Comparison of ENCODE assay signal across 8 cellular contexts in the genomic region with DNA sequence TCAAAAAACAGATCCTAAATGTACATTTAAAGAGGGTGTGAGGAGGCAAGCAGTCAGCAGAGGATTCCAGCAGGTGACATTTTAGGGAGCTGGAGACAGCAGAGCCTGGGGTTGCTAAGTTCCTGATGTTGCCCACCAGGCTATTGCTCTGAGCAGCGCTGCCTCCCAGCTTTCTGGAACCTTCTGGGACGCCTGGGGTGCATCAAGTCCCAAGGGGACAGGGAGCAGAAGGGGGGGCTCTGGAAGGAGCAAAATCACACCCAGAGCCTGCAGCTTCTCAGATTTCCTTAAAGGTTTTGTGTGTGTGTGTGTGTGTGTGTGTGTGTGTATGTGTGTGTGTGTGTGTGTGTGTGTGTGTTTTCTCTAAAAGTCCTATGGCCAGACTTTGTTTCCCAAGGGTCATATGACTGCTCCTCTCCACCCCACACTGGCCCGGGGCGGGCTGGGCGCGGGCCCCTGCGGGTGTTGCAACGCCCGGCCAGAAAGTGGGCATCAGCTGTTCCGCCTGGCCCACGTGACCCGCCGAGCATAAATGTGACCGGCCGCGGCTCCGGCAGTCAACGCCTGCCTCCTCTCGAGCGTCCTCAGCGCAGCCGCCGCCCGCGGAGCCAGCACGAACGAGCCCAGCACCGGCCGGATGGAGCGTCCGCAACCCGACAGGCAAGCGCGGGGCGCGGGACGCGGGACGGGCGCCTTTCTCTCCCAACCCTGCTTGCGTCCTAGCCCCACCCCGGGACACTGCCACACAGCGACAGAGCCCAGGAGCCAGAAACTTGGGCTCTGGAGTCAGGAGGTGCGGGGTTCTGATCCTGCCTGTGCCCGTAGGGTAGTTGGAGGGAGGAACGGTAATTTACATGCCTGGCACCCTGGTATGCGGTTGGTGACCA. TPM values are rescaled to one million over a fixed set of nuclear protein-coding genes. Genes with fewer than 3 reads are reported as not detected.
DNase-seq lines count a peak whose midpoint lies in the region; ATAC-seq and TF ChIP-seq lines count a peak whose summit lies in the region.

A gene with protein sequence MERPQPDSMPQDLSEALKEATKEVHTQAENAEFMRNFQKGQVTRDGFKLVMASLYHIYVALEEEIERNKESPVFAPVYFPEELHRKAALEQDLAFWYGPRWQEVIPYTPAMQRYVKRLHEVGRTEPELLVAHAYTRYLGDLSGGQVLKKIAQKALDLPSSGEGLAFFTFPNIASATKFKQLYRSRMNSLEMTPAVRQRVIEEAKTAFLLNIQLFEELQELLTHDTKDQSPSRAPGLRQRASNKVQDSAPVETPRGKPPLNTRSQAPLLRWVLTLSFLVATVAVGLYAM (plus strand): TSS at position 560 of the 887 bp plus-strand sequence. CDS start 78 bp downstream, at position 638.

- no peaks in the 10 kb centered on the region for H3K27me3 ChIP-seq in suprapubic skin

- H3K27me3 Mint-ChIP-seq in naive B cell: peaks cover 0 to 31% (median 0%) of the 10 kb centered on the region in 3 donors

- ATAC-seq in GM18861 (IDR thresholded peaks at IDR 0.05; ENCODE audit: unreplicated experiment) (peak; percentile 45), HG03460 (IDR thresholded peaks at IDR 0.05; ENCODE audit: unreplicated experiment) (peak; percentile 48), naive B cell (ENCODE audit: low read depth in 2 of 2) (peak; percentile 70 to 75)

- TF ChIP-seq POLR2A in suprapubic skin (IDR thresholded peaks at IDR 0.05): peak; percentile 69 to 93

- no peaks in the 10 kb centered on the region for H3K36me3 ChIP-seq in suprapubic skin

- H3K4me1 ChIP-seq in suprapubic skin: peaks cover 52% of the 10 kb centered on the region

- WGBS in suprapubic skin: 14% methylated on average over 14 of the region's 47 CpGs

- peak; percentile 89 for DNase-seq in AG09319 (ENCODE audit: extremely low read depth, low read depth)
- DNase-seq in RKO (ENCODE audit: low spot score): peak; percentile 87
- DNase-seq in activated gamma-delta T cell treated with Interleukin-2 at 50 U/mL for 16 hours: peak; percentile 38
- peak; percentile 94 for DNase-seq in fibroblast of the aortic adventitia (ENCODE audit: low read depth)
- DNase-seq in naive B cell: peak; percentile 58
- peak; percentile 95 to 97 for DNase-seq in suprapubic skin (ENCODE audit: low spot score in 2 of 2)

- no peaks in the 10 kb centered on the region for H3K9me3 Mint-ChIP-seq in naive B cell

- H3K4me3 ChIP-seq in fibroblast of the aortic adventitia (ENCODE audit: low read depth, low read length): peak within 1 kb of the TSS; percentile 99
- peak within 1 kb of the TSS; percentile 57 for H3K4me3 ChIP-seq in suprapubic skin

- no peaks in the 10 kb centered on the region for H3K9me3 ChIP-seq in suprapubic skin

- TF ChIP-seq CTCF in AG09319 (IDR thresholded peaks at IDR 0.05; ENCODE audit: low read depth, low read length) (peak; percentile 23; the same call in 1 of the 2 replicates), fibroblast of the aortic adventitia (IDR thresholded peaks at IDR 0.05; ENCODE audit: insufficient read depth, low read length) (peak; percentile 17), suprapubic skin (IDR thresholded peaks at IDR 0.05) (no peak)

- peak within 1 kb of the TSS; percentile 79 for H3K27ac ChIP-seq in suprapubic skin

- peak within 1 kb of the TSS; percentile 64 to 91 (median 74) for H3K4me3 Mint-ChIP-seq in naive B cell

- no peak for TF ChIP-seq EP300 in suprapubic skin (IDR thresholded peaks at IDR 0.05)

- peaks cover 27 to 48% (median 39%) of the 10 kb centered on the region in 3 donors for H3K4me1 Mint-ChIP-seq in naive B cell

- peak within 1 kb of the TSS; percentile 44 to 81 (median 66) for H3K27ac Mint-ChIP-seq in naive B cell

- no peaks in the 10 kb centered on the region for H3K36me3 Mint-ChIP-seq in naive B cell

RNA-seq across cellular contexts. Expression of the gene that starts here (rescaled TPM):
- total RNA-seq in fibroblast of the aortic adventitia (ENCODE audit: low replicate concordance) (59.2 and 170 TPM in 2 replicates), suprapubic skin (10 to 100 TPM; 13.6 to 95.7 (median 61.8) TPM)
- polyA plus RNA-seq in naive B cell (ENCODE audit: low read depth in 6 of 6): 1 to 10 TPM; 1.2 to 6.3 (median 2.1) TPM

Comparison
In these comparisons a context has a peak if more than half of its experiments do, and no peak if none do; other contexts are left out.
1. Peak in every context shown above with its lines: DNase-seq, ATAC-seq, H3K4me3 ChIP-seq and H3K27ac ChIP-seq.
2. DNase-seq: peak in every context shown above with its lines; median percentile 96 in suprapubic skin; 94 in fibroblast of the aortic adventitia; 89 in AG09319; 87 in RKO; 58 in naive B cell; 38 in activated gamma-delta T cell treated with Interleukin-2 at 50 U/mL for 16 hours.
3. CTCF ChIP-seq: peak in AG09319 (single experiment) and fibroblast of the aortic adventitia (single experiment); none in suprapubic skin (0 of 2).